ENCODE assay signal across 8 cellular contexts in the genomic region with DNA sequence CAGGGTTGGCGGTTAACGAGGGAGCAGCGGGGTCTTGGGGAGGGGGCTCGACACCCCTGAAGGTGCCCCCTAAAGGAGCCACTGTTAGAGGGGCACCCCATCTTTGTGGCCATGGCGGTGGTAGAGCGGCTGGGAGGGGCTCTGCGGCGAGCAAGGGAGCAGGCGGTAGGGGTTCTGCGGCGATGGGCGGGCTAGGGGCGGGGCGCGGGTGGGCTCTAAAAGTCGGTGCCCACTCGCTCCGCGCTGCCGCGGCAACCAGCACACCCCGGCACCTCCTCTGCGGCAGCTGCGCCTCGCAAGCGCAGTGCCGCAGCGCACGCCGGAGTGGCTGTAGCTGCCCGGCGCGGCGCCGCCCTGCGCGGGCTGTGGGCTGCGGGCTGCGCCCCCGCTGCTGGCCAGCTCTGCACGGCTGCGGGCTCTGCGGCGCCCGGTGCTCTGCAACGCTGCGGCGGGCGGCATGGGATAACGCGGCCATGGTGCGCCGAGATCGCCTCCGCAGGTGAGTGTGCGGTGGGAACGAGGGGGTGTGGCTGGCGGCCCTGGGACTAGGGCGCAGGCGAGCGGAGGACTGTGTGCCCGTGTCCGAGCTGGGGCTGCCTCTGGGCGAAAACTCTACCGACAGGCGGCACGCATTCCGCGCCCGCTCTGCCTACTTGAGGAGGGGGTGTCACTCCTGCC. TPM values are rescaled to one million over a fixed set of nuclear protein-coding genes. Genes with fewer than 3 reads are reported as not detected.
DNase-seq lines count a peak whose midpoint lies in the region; TF ChIP-seq lines count a peak whose summit lies in the region.

A gene with protein sequence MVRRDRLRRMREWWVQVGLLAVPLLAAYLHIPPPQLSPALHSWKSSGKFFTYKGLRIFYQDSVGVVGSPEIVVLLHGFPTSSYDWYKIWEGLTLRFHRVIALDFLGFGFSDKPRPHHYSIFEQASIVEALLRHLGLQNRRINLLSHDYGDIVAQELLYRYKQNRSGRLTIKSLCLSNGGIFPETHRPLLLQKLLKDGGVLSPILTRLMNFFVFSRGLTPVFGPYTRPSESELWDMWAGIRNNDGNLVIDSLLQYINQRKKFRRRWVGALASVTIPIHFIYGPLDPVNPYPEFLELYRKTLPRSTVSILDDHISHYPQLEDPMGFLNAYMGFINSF (plus strand): TSS at position 245 of the 678 bp plus-strand sequence. CDS start 229 bp downstream, at position 474.

- H3K4me3 ChIP-seq in GM12875 (ENCODE audit: low read depth, low read length) = peak within 1 kb of the TSS; percentile 54
- H3K4me3 ChIP-seq in OCI-LY7 (ENCODE audit: low read depth, low read length, poor library complexity, severe bottlenecking) = no peak within 1 kb of the TSS
- H3K4me3 ChIP-seq in mesodermal cell (ENCODE audit: extremely low read depth, insufficient read depth, low read length, poor library complexity, severe bottlenecking) = peak within 1 kb of the TSS; percentile 51
- H3K4me3 ChIP-seq in urinary bladder (ENCODE audit: low read depth, low read length) = peak within 1 kb of the TSS; percentile 30

- H3K79me2 ChIP-seq in OCI-LY7 (ENCODE audit: insufficient read depth, low read depth, low read length) = no peaks in the 10 kb centered on the region

- intact Hi-C loops in OCI-LY7 (cut with micrococcal nuclease; ENCODE audit: unreplicated experiment) = no loop called here

- no peak within 1 kb of the TSS for H3K27ac ChIP-seq in OCI-LY7 (ENCODE audit: low read depth, low read length, poor library complexity, severe bottlenecking)
- peak within 1 kb of the TSS; percentile 95 for H3K27ac ChIP-seq in mesodermal cell (ENCODE audit: low read depth, low read length, severe bottlenecking)
- no peak within 1 kb of the TSS for H3K27ac ChIP-seq in urinary bladder (ENCODE audit: low read depth)

- no peaks in the 10 kb centered on the region for H3K36me3 ChIP-seq in OCI-LY7 (ENCODE audit: insufficient read depth, low read length)
- H3K36me3 ChIP-seq in mesodermal cell (ENCODE audit: control insufficient read depth, insufficient read depth, low read length) = peaks cover 15% of the 10 kb centered on the region
- no peaks in the 10 kb centered on the region for H3K36me3 ChIP-seq in urinary bladder (ENCODE audit: insufficient read depth)

- no peaks in the 10 kb centered on the region for H4K20me1 ChIP-seq in OCI-LY7 (ENCODE audit: insufficient read depth, low read length)

- 45 to 48% methylated on average over 50 to 66 of the region's 70 CpGs for WGBS in mesodermal cell (ENCODE audit: insufficient coverage in 2 of 2), 2 experiments
- 64% methylated on average over 70 of the region's 70 CpGs for WGBS in urinary bladder

- H3K4me1 ChIP-seq in OCI-LY7 (ENCODE audit: insufficient read depth, low read length, poor library complexity, severe bottlenecking) = no peaks in the 10 kb centered on the region
- H3K4me1 ChIP-seq in mesodermal cell (ENCODE audit: control insufficient read depth, insufficient read depth, low read length, poor library complexity, severe bottlenecking) = peaks cover 27% of the 10 kb centered on the region
- H3K4me1 ChIP-seq in urinary bladder (ENCODE audit: insufficient read depth) = no peaks in the 10 kb centered on the region

- POLR2A ChIA-PET in OCI-LY7 (lab: Charles Lee) = no interaction called here

- no TSS peak for BruUV-seq in OCI-LY7 (replicated peaks; lab: Mats Ljungman, UMichigan)

- H2AFZ ChIP-seq in OCI-LY7 (ENCODE audit: low read length) = no peak within 1 kb of the TSS

- CTCF ChIA-PET in OCI-LY7 (lab: Charles Lee; ENCODE audit: unreplicated experiment) = no interaction called here

- H3K9me2 ChIP-seq in OCI-LY7 (ENCODE audit: insufficient read depth, low read length) = no peaks in the 10 kb centered on the region

- DNase-seq in OCI-LY7 (ENCODE audit: low spot score) (no peak), ecto neural progenitor cell (ENCODE audit: low spot score) (peak; percentile 68), T1000 (lab: John Stamatoyannopoulos, UW) (no peak), NK-92 (lab: John Stamatoyannopoulos, UW; ENCODE audit: unreplicated experiment) (no peak), NCI-H446 treated with DMSO at 0.1 percent for 48 hours (lab: John Stamatoyannopoulos, UW) (no peak)

- H3K4me2 ChIP-seq in OCI-LY7 (ENCODE audit: low read length) = peak within 1 kb of the TSS; percentile 31; the same call in 1 of the 2 replicates

- no peak for TF ChIP-seq CTCF in GM12875 (IDR thresholded peaks at IDR 0.05; ENCODE audit: borderline replicate concordance, insufficient read depth, low read depth, low read length)
- no peak for TF ChIP-seq CTCF in OCI-LY7 (conservative IDR thresholded peaks at IDR 0.05; ENCODE audit: low read length)

- no peaks in the 10 kb centered on the region for H3K9me3 ChIP-seq in OCI-LY7 (ENCODE audit: low read length)
- H3K9me3 ChIP-seq in mesodermal cell (ENCODE audit: control insufficient read depth, low read length) = no peaks in the 10 kb centered on the region

RNA-seq across cellular contexts. Expression of the gene that starts here (rescaled TPM):
- total RNA-seq in OCI-LY7 (2014; rRNA removed; shearing (Covaris generic)) = 1.8 and 5.2 TPM in 2 replicates
- total RNA-seq in OCI-LY7 (2022) (1.2 and 1.5 TPM in 2 replicates), urinary bladder (259 TPM)
- 734 TPM for polyA plus RNA-seq in mesodermal cell (2013, experiment 1 of 2)
- polyA plus RNA-seq in mesodermal cell (2013, experiment 2 of 2) = 918 TPM
- polyA plus RNA-seq in urinary bladder = 6.7 TPM

Comparison
In these comparisons a context has a peak if more than half of its experiments do, and no peak if none do; other contexts are left out.
1. RNA of the gene that starts here (total RNA-seq): 259 TPM in urinary bladder (single experiment); 1.2 to 5.2 TPM in OCI-LY7; every median in the first group is over 10 times any median in the second.